1 cellular context compared by ENCODE assay signal in the genomic region with DNA sequence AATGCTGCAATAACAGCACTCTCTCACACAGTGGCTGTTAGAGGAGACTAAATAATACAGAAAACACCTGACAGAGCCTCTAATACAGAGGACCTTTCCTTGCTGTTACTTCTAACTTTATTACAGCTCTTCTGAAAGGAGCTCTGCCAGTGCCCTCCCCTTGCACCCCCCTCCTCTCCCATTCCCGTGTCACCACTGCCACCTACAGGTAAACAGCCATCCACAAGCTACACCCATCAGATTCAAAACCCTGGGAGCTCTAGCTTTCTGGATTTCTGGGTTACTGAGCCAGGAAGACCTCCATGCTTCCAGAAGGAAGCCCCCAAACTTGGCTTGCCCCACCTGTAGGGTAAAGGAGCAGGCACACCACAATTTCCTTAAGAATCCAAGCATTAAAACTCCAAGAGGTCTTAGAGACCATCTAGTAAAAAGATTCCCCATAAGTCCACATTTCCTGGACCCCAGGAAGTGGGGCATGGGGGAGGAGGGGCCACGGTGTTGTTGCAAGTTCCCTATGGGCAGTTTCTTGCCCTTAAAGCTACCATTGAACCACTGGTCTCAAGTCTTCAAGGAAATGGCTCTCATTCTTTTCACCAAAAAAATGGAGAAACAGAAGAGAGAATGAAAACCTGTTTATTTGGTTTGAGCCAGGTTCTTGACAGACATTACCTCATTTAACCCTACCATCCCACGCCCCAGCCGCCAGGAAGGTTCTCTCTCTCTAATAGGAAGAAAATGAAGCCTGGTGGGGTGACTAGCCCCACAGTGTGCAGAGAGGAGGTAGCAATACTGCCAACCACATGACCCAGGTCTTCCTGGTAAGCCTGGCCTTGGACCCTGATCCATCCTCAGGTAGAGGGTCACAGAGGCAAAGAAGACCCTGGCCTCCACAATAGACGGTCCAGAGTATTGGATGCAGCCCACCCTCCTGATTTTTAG.
TF ChIP-seq lines count a peak whose summit lies in the region.

No MANE protein-coding gene starts in this region.

TF ChIP-seq in HepG2, 621 proteins besides CTCF, POLR2A, EP300 and RAD21 (continued from another document and continues in another):
- TF ChIP-seq, protein P1, sequence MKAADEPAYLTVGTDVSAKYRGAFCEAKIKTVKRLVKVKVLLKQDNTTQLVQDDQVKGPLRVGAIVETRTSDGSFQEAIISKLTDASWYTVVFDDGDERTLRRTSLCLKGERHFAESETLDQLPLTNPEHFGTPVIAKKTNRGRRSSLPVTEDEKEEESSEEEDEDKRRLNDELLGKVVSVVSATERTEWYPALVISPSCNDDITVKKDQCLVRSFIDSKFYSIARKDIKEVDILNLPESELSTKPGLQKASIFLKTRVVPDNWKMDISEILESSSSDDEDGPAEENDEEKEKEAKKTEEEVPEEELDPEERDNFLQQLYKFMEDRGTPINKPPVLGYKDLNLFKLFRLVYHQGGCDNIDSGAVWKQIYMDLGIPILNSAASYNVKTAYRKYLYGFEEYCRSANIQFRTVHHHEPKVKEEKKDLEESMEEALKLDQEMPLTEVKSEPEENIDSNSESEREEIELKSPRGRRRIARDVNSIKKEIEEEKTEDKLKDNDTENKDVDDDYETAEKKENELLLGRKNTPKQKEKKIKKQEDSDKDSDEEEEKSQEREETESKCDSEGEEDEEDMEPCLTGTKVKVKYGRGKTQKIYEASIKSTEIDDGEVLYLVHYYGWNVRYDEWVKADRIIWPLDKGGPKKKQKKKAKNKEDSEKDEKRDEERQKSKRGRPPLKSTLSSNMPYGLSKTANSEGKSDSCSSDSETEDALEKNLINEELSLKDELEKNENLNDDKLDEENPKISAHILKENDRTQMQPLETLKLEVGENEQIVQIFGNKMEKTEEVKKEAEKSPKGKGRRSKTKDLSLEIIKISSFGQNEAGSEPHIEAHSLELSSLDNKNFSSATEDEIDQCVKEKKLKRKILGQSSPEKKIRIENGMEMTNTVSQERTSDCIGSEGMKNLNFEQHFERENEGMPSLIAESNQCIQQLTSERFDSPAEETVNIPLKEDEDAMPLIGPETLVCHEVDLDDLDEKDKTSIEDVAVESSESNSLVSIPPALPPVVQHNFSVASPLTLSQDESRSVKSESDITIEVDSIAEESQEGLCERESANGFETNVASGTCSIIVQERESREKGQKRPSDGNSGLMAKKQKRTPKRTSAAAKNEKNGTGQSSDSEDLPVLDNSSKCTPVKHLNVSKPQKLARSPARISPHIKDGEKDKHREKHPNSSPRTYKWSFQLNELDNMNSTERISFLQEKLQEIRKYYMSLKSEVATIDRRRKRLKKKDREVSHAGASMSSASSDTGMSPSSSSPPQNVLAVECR (CRISPR knock-in tag; IDR thresholded peaks at IDR 0.05; ENCODE audit: borderline replicate concordance), result no peak
- TF ChIP-seq CC2D1A (CRISPR knock-in tag; IDR thresholded peaks at IDR 0.05) (no peak), SMAD3 (CRISPR knock-in tag; IDR thresholded peaks at IDR 0.05) (no peak), ZNF709 (CRISPR knock-in tag; IDR thresholded peaks at IDR 0.05) (no peak), ZNF224 (CRISPR knock-in tag; IDR thresholded peaks at IDR 0.05) (no peak), ZNF704 (CRISPR knock-in tag; IDR thresholded peaks at IDR 0.05; ENCODE audit: borderline replicate concordance) (no peak), ZSCAN12 (CRISPR knock-in tag; IDR thresholded peaks at IDR 0.05) (no peak), ZNF432 (CRISPR knock-in tag; IDR thresholded peaks at IDR 0.05; ENCODE audit: borderline replicate concordance) (no peak), NR1H2 (CRISPR knock-in tag; IDR thresholded peaks at IDR 0.05; ENCODE audit: borderline replicate concordance, low read depth) (no peak), NFKB2 (CRISPR knock-in tag; IDR thresholded peaks at IDR 0.05; ENCODE audit: borderline replicate concordance) (no peak), FOXO4 (CRISPR knock-in tag; conservative IDR thresholded peaks at IDR 0.05) (no peak), SRSF9 (IDR thresholded peaks at IDR 0.05; ENCODE audit: borderline replicate concordance, insufficient read depth, low read depth, low read length, poor library complexity, severe bottlenecking) (no peak), ELF3 (CRISPR knock-in tag; IDR thresholded peaks at IDR 0.05) (no peak), POLR2G (IDR thresholded peaks at IDR 0.05; ENCODE audit: low read depth, low read length) (no peak), STAG1 (CRISPR knock-in tag; IDR thresholded peaks at IDR 0.05) (peak; percentile 76), GATAD2A (CRISPR knock-in tag; IDR thresholded peaks at IDR 0.05) (0 out of 2 replicates have a peak, but pooled peaks have one; percentile 5), ZNF446 (CRISPR knock-in tag; IDR thresholded peaks at IDR 0.05) (no peak), HDAC2 (CRISPR knock-in tag; IDR thresholded peaks at IDR 0.05) (no peak), ZFP41 (CRISPR knock-in tag; IDR thresholded peaks at IDR 0.05; ENCODE audit: borderline replicate concordance) (no peak), ZFP1 (CRISPR knock-in tag; IDR thresholded peaks at IDR 0.05) (no peak), SP2 (CRISPR knock-in tag; IDR thresholded peaks at IDR 0.05) (no peak), RARG (CRISPR knock-in tag; IDR thresholded peaks at IDR 0.05; ENCODE audit: low read depth) (no peak), SUZ12 (IDR thresholded peaks at IDR 0.05; ENCODE audit: low read depth, low read length) (no peak), ZNF329 (CRISPR knock-in tag; IDR thresholded peaks at IDR 0.05; ENCODE audit: low read depth) (no peak), ZNF605 (CRISPR knock-in tag; IDR thresholded peaks at IDR 0.05) (no peak), DR1 (CRISPR knock-in tag; IDR thresholded peaks at IDR 0.05) (no peak), JUN (CRISPR knock-in tag; IDR thresholded peaks at IDR 0.05) (no peak), XRCC5 (optimal IDR thresholded peaks at IDR 0.05; ENCODE audit: low read length) (peak; percentile 45), ZNF441 (CRISPR knock-in tag; IDR thresholded peaks at IDR 0.05; ENCODE audit: borderline replicate concordance) (no peak), MIXL1 (CRISPR knock-in tag; IDR thresholded peaks at IDR 0.05) (no peak), KLF11 (CRISPR knock-in tag; IDR thresholded peaks at IDR 0.05) (no peak), SAP130 (CRISPR knock-in tag; IDR thresholded peaks at IDR 0.05; ENCODE audit: low read depth) (0 out of 2 replicates have a peak, but pooled peaks have one; percentile 16), ZNF841 (CRISPR knock-in tag; IDR thresholded peaks at IDR 0.05; ENCODE audit: borderline replicate concordance) (no peak), ZNF746 (CRISPR knock-in tag; IDR thresholded peaks at IDR 0.05) (peak; percentile 34; the same call in 1 of the 2 replicates), NFATC3 (CRISPR knock-in tag; IDR thresholded peaks at IDR 0.05) (0 out of 2 replicates have a peak, but pooled peaks have one; percentile 25), DRAP1 (CRISPR knock-in tag; IDR thresholded peaks at IDR 0.05) (no peak)
- TF ChIP-seq, protein P2, sequence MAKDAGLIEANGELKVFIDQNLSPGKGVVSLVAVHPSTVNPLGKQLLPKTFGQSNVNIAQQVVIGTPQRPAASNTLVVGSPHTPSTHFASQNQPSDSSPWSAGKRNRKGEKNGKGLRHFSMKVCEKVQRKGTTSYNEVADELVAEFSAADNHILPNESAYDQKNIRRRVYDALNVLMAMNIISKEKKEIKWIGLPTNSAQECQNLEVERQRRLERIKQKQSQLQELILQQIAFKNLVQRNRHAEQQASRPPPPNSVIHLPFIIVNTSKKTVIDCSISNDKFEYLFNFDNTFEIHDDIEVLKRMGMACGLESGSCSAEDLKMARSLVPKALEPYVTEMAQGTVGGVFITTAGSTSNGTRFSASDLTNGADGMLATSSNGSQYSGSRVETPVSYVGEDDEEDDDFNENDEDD (CRISPR knock-in tag; IDR thresholded peaks at IDR 0.05; ENCODE audit: borderline replicate concordance), result no peak
- TF ChIP-seq, protein P3, sequence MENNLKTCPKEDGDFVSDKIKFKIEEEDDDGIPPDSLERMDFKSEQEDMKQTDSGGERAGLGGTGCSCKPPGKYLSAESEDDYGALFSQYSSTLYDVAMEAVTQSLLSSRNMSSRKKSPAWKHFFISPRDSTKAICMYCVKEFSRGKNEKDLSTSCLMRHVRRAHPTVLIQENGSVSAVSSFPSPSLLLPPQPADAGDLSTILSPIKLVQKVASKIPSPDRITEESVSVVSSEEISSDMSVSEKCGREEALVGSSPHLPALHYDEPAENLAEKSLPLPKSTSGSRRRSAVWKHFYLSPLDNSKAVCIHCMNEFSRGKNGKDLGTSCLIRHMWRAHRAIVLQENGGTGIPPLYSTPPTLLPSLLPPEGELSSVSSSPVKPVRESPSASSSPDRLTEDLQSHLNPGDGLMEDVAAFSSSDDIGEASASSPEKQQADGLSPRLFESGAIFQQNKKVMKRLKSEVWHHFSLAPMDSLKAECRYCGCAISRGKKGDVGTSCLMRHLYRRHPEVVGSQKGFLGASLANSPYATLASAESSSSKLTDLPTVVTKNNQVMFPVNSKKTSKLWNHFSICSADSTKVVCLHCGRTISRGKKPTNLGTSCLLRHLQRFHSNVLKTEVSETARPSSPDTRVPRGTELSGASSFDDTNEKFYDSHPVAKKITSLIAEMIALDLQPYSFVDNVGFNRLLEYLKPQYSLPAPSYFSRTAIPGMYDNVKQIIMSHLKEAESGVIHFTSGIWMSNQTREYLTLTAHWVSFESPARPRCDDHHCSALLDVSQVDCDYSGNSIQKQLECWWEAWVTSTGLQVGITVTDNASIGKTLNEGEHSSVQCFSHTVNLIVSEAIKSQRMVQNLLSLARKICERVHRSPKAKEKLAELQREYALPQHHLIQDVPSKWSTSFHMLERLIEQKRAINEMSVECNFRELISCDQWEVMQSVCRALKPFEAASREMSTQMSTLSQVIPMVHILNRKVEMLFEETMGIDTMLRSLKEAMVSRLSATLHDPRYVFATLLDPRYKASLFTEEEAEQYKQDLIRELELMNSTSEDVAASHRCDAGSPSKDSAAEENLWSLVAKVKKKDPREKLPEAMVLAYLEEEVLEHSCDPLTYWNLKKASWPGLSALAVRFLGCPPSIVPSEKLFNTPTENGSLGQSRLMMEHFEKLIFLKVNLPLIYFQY (CRISPR knock-in tag; IDR thresholded peaks at IDR 0.05; ENCODE audit: borderline replicate concordance), result no peak
- TF ChIP-seq, protein P4, sequence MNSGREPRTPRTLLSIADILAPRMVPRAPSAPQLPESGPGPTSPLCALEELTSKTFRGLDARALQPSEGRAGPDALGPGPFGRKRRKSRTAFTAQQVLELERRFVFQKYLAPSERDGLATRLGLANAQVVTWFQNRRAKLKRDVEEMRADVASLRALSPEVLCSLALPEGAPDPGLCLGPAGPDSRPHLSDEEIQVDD (CRISPR knock-in tag; IDR thresholded peaks at IDR 0.05; ENCODE audit: borderline replicate concordance), result no peak
- TF ChIP-seq, protein P5, sequence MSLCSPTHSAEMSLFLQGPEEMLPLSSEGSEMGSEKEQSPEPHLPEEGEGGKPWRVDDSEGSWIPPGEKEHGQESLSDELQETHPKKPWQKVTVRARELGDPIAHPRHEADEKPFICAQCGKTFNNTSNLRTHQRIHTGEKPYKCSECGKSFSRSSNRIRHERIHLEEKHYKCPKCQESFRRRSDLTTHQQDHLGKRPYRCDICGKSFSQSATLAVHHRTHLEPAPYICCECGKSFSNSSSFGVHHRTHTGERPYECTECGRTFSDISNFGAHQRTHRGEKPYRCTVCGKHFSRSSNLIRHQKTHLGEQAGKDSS (CRISPR knock-in tag; IDR thresholded peaks at IDR 0.05; ENCODE audit: borderline replicate concordance, low read depth), result no peak
- TF ChIP-seq, protein P6, sequence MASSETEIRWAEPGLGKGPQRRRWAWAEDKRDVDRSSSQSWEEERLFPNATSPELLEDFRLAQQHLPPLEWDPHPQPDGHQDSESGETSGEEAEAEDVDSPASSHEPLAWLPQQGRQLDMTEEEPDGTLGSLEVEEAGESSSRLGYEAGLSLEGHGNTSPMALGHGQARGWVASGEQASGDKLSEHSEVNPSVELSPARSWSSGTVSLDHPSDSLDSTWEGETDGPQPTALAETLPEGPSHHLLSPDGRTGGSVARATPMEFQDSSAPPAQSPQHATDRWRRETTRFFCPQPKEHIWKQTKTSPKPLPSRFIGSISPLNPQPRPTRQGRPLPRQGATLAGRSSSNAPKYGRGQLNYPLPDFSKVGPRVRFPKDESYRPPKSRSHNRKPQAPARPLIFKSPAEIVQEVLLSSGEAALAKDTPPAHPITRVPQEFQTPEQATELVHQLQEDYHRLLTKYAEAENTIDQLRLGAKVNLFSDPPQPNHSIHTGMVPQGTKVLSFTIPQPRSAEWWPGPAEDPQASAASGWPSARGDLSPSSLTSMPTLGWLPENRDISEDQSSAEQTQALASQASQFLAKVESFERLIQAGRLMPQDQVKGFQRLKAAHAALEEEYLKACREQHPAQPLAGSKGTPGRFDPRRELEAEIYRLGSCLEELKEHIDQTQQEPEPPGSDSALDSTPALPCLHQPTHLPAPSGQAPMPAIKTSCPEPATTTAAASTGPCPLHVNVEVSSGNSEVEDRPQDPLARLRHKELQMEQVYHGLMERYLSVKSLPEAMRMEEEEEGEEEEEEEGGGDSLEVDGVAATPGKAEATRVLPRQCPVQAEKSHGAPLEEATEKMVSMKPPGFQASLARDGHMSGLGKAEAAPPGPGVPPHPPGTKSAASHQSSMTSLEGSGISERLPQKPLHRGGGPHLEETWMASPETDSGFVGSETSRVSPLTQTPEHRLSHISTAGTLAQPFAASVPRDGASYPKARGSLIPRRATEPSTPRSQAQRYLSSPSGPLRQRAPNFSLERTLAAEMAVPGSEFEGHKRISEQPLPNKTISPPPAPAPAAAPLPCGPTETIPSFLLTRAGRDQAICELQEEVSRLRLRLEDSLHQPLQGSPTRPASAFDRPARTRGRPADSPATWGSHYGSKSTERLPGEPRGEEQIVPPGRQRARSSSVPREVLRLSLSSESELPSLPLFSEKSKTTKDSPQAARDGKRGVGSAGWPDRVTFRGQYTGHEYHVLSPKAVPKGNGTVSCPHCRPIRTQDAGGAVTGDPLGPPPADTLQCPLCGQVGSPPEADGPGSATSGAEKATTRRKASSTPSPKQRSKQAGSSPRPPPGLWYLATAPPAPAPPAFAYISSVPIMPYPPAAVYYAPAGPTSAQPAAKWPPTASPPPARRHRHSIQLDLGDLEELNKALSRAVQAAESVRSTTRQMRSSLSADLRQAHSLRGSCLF (CRISPR knock-in tag; IDR thresholded peaks at IDR 0.05; ENCODE audit: borderline replicate concordance), result no peak
